In the genomic region with DNA sequence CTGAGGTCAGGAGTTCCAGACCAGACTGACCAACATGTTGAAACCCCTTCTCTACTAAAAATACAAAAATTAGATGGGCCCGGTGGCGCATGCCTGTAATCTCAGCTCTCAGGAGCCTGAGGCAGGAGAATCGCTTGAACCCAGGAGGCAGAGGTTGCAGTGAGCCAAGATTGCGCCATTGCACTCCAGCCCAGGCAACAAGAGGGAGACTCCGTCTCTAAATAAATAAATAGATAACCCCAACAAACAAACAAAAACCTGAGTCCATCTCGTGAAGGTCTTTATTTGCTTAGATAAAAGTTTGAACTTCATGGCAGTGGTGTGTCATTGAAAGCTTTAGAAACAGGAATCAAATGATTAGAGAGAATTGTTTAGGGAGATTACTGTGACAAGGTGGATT, we compare ENCODE assay signal across 20 cellular contexts.
"Had no signal": no experiment of that assay in that cellular context is flagged by ENCODE, and none has a peak within 500 bp of the region (broad histone marks: within the 10 kb centered on the region; RNA-seq: fewer than 3 reads in every experiment).

No MANE protein-coding gene starts in this region.

- H3K4me3 ChIP-seq: MG63 had no signal

- H3K27me3 ChIP-seq: MG63 had no signal

- FAIRE-seq: RCC 7860 had no signal

- H3K4me2 ChIP-seq: SK-N-SH had no signal

- DNase-seq: KBM-7, MG63, NCI-H1092, NCI-H1105 treated with DMSO at 0.1 percent for 48 hours, NCI-H1417 treated with DMSO at 0.1 percent for 48 hours, NCI-H146, NCI-H1694 treated with DMSO at 0.1 percent for 48 hours, NCI-H2029, NCI-H2081 treated with DMSO at 0.1 percent for 48 hours, NCI-H2171, NCI-H226, NCI-H446, NCI-H510A, NCI-H524 treated with DMSO at 0.1 percent for 48 hours, NCI-H69, NCI-H774, Right ventricle myocardium superior, RPMI8226, SK-N-SH had no signal

- H3K9ac ChIP-seq: SK-N-SH had no signal

- H3K9me3 ChIP-seq: MG63, SK-N-SH had no signal

- H3K36me3 ChIP-seq: MG63 had no signal
